ENCODE assay signal across 8 cellular contexts in genomic region chr17:48107137-48108055, GRCh38. TPM values are rescaled to one million over a fixed set of nuclear protein-coding genes. Genes with fewer than 3 reads are reported as not detected.
A peak's percentile ranks its signal among the peaks of the same experiment; 100 is the strongest.
DNase-seq lines count a peak whose midpoint lies in the region; ATAC-seq and TF ChIP-seq lines count a peak whose summit lies in the region.

A gene with protein sequence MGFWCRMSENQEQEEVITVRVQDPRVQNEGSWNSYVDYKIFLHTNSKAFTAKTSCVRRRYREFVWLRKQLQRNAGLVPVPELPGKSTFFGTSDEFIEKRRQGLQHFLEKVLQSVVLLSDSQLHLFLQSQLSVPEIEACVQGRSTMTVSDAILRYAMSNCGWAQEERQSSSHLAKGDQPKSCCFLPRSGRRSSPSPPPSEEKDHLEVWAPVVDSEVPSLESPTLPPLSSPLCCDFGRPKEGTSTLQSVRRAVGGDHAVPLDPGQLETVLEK (plus strand): TSS chr17:48107766. CDS start chr17:48112044, 4,278 bp downstream.

- H3K4me3 Mint-ChIP-seq in progenitor cell of endocrine pancreas (ENCODE audit: low read depth): peak within 1 kb of the TSS; percentile 89

- H3K27ac Mint-ChIP-seq in progenitor cell of endocrine pancreas: peak within 1 kb of the TSS; percentile 94

- peaks cover 14% of the 10 kb centered on the region for H3K4me1 Mint-ChIP-seq in progenitor cell of endocrine pancreas (ENCODE audit: low read depth)

- H3K9me3 ChIP-seq in adrenal gland (replicated peaks in 1 of 3) (no peaks in the 10 kb centered on the region), heart right ventricle (peaks cover 0 to 5% (median 0%) of the 10 kb centered on the region in 11 donors)

- ATAC-seq in HG02870 (IDR thresholded peaks at IDR 0.05; ENCODE audit: unreplicated experiment) (peak; percentile 76), heart right ventricle (peak; percentile 97 to 99 (median 98))

- in situ Hi-C loops in GM13977 (cut with MboI; ENCODE audit: low pct_unique_long_range_greater_than_20kb, low sequenced_read_pairs, unreplicated experiment): no loop called here

- peak; percentile 51 to 86 for TF ChIP-seq POLR2A in adrenal gland (IDR thresholded peaks at IDR 0.05)

- WGBS in adrenal gland, 4 donors: 0% methylated on average over 18 to 64 of the region's 64 CpGs
- WGBS in heart right ventricle, 2 donors: 0 to 1% methylated on average over 64 of the region's 64 CpGs

- H3K9me3 Mint-ChIP-seq in progenitor cell of endocrine pancreas (ENCODE audit: low read depth): no peaks in the 10 kb centered on the region

- H3K36me3 ChIP-seq in adrenal gland (replicated peaks in 1 of 2) (no peaks in the 10 kb centered on the region), heart right ventricle (peaks cover 0 to 8% (median 0%) of the 10 kb centered on the region in 9 donors)

- intact Hi-C loops in adrenal gland (cut with DNase I): no loop called here
- intact Hi-C loops in heart right ventricle (cut with DNase I): loop anchor here in 2 of 10 donors (1.0 to 10.0 kb wide), 4 partner anchors 33 to 273 kb away; partner anchors contain the start of genes LRRC46 (in 1 of the 2) and MRPL10 (in 1 of the 2)

- TF ChIP-seq CTCF in GM13977 (IDR thresholded peaks at IDR 0.05; ENCODE audit: extremely low read depth, insufficient read depth, missing control alignments): no peak
- peak in 1 of 6 experiments; percentile 4 for TF ChIP-seq CTCF in adrenal gland (IDR thresholded peaks at IDR 0.05)
- peak in 5 of 9 donors; percentile 4 to 51 (median 24) for TF ChIP-seq CTCF in heart right ventricle (IDR thresholded peaks at IDR 0.05)
- no peak for TF ChIP-seq CTCF in progenitor cell of endocrine pancreas (IDR thresholded peaks at IDR 0.05; ENCODE audit: unreplicated experiment)

- peaks cover 1% of the 10 kb centered on the region for H3K36me3 Mint-ChIP-seq in progenitor cell of endocrine pancreas (ENCODE audit: insufficient read depth)

- H3K4me1 ChIP-seq in adrenal gland (replicated peaks in 1 of 2) (peaks cover 0 to 33% of the 10 kb centered on the region in 2 donors), heart right ventricle (peaks cover 0 to 64% (median 30%) of the 10 kb centered on the region in 9 donors)

- DNase-seq in GM13977 (ENCODE audit: low spot score): peak; percentile 83
- DNase-seq in NCI-H146 treated with DMSO at 0.1 percent for 48 hours (lab: John Stamatoyannopoulos, UW; ENCODE audit: unreplicated experiment): peak; percentile 86
- DNase-seq in T-helper 1 cell: peak; percentile 89 to 97 (median 95)
- DNase-seq in adrenal gland: peak; percentile 82 to 94 (median 91)
- DNase-seq in heart right ventricle: peak; percentile 91
- DNase-seq in progenitor cell of endocrine pancreas (ENCODE audit: low spot score, unreplicated experiment): peak; percentile 92
- DNase-seq in ureter (ENCODE audit: low spot score): peak; percentile 90

- H3K4me3 ChIP-seq in adrenal gland: peak within 1 kb of the TSS; percentile 57 to 63 (median 60)
- peak within 1 kb of the TSS; percentile 54 to 91 (median 80) for H3K4me3 ChIP-seq in heart right ventricle

- H3K27ac ChIP-seq in adrenal gland: peak within 1 kb of the TSS; percentile 85 to 91 (median 88)
- peak within 1 kb of the TSS; percentile 80 to 97 (median 93) for H3K27ac ChIP-seq in heart right ventricle

- H3K27me3 ChIP-seq in adrenal gland: no peaks in the 10 kb centered on the region
- no peaks in the 10 kb centered on the region for H3K27me3 ChIP-seq in heart right ventricle

- no peaks in the 10 kb centered on the region for H3K27me3 Mint-ChIP-seq in progenitor cell of endocrine pancreas

RNA-seq across cellular contexts. Expression of the gene that starts here (rescaled TPM):
- 10 to 100 TPM in 7 of 8 donors, 1 to 10 TPM in 1; 6.7 to 29.9 (median 19.0) TPM for total RNA-seq in adrenal gland
- 10 to 100 TPM in 2 of 3 donors, 1 to 10 TPM in 1; 8.9 to 12.9 (median 12.9) TPM for polyA plus RNA-seq in adrenal gland
- 10 to 100 TPM in 9 of 10 donors, 1 to 10 TPM in 1; 7.2 to 17.0 (median 12.3) TPM for total RNA-seq in heart right ventricle
- polyA plus RNA-seq in heart right ventricle: 10 to 100 TPM in 1 of 2 donors, 1 to 10 TPM in 1; 7.1 to 17.1 TPM
- total RNA-seq in progenitor cell of endocrine pancreas: 16.8 and 19.4 TPM in 2 replicates
- total RNA-seq in ureter: 24.3 TPM

Comparison
In these comparisons a context has a peak if more than half of its experiments do, and no peak if none do; other contexts are left out.
1. Peak in every context shown above with its lines: DNase-seq, ATAC-seq, H3K4me3 ChIP-seq and H3K27ac ChIP-seq.
2. CTCF ChIP-seq: peak in heart right ventricle (5 of 9); none in GM13977 (single experiment) and progenitor cell of endocrine pancreas (single experiment).